Comparison of ENCODE assay signal across 33 cellular contexts in the genomic region with DNA sequence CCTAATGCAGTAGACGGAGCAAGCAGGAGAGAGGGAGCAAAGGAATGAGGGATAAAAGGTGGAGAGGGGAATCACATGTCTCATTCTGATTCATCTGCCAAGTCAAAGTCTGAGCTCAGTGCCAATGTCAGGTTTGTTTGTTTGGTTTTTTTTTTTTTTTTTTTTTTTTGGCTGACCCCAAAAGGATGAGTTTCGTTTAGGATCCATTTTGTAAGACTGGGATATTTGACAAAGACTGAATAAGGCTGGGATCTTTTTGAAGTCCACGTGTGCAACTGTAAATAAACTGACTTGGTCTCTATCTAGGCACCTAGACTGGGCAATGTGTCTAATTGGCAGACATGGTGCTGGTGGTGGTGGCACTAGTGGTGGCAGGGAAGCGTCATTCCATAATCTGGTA.
"Had no signal": no experiment of that assay in that cellular context is flagged by ENCODE, and none has a peak within 500 bp of the region (broad histone marks: within the 10 kb centered on the region; RNA-seq: fewer than 3 reads in every experiment).

No MANE protein-coding gene starts in this region.

- H3K4me1 ChIP-seq: SJSA1 had no signal

- H3K36me3 ChIP-seq: brain microvascular endothelial cell, SJSA1, WERI-Rb-1 had no signal

- H3K27me3 ChIP-seq: brain microvascular endothelial cell had no signal

- H3K4me3 ChIP-seq: SJSA1 had no signal

- H3K27ac ChIP-seq: brain microvascular endothelial cell, SJSA1, WERI-Rb-1 had no signal

- ATAC-seq: activated CD8-positive, alpha-beta memory T cell treated with anti-CD3 and anti-CD28 coated beads, Interleukin-2, amount 10 ng/mL, durations not matched to agents 7 days and 5 days; activated naive CD8-positive, alpha-beta T cell treated with anti-CD3 and anti-CD28 coated beads, Interleukin-2, amount 50 U/mL, for 24 hours; Panc1; SK-N-SH treated with all-trans-retinoic acid at 6 μM for 48 hours; T-cell; T-helper 17 cell had no signal

- H3K9me3 ChIP-seq: SJSA1 had no signal

- DNase-seq: activated CD4-positive, alpha-beta memory T cell treated with anti-CD3 and anti-CD28 coated beads, Interleukin-2, amount 10 ng/mL, durations not matched to agents 7 days and 5 days; activated CD4-positive, alpha-beta T cell treated with anti-CD3 and anti-CD28 coated beads for 1 hour; activated CD4-positive, alpha-beta T cell treated with anti-CD3 and anti-CD28 coated beads for 48 hours; activated CD4-positive, CD25-positive, alpha-beta regulatory T cell; activated CD8-positive, alpha-beta memory T cell treated with anti-CD3 and anti-CD28 coated beads for 24 hours; activated CD8-positive, alpha-beta memory T cell treated with anti-CD3 and anti-CD28 coated beads, Interleukin-2, amount 10 ng/mL, durations not matched to agents 7 days and 5 days; activated CD8-positive, alpha-beta memory T cell treated with anti-CD3 and anti-CD28 coated beads, Interleukin-2, amount 50 U/mL, for 48 hours; activated effector memory CD4-positive, alpha-beta T cell treated with Interleukin-2 at 50 U/mL for 16 hours; activated naive CD4-positive, alpha-beta T cell treated with anti-CD3 and anti-CD28 coated beads, Interleukin-2, amount 10 ng/mL, durations not matched to agents 7 days and 5 days; activated naive CD8-positive, alpha-beta T cell treated with anti-CD3 and anti-CD28 coated beads, Interleukin-2, amount 50 U/mL, for 24 hours; activated T-cell treated with anti-CD3 and anti-CD28 coated beads, Interleukin-2, amount 50 U/mL, for 48 hours; anterior cingulate cortex; brain microvascular endothelial cell; central memory CD4-positive, alpha-beta T cell; Kasumi-1; KG1; MM.1S; MV-4-11; NCI-H1092; NCI-H1436 treated with DMSO at 0.1 percent for 48 hours; NCI-H1694 treated with DMSO at 0.1 percent for 48 hours; NCI-H2081; NCI-H2171 treated with DMSO at 0.1 percent for 48 hours; NCI-H226; NCI-H524 treated with DMSO at 0.1 percent for 48 hours; RPMI8226; SHP77 treated with DMSO at 0.1 percent for 48 hours; T-cell; T-helper 17 cell; WERI-Rb-1 had no signal
